8 cellular contexts compared by ENCODE assay signal in genomic region chr1:42335050-42335808, GRCh38. TPM values are rescaled to one million over a fixed set of nuclear protein-coding genes. Genes with fewer than 3 reads are reported as not detected.
A peak's percentile ranks its signal among the peaks of the same experiment; 100 is the strongest.
DNase-seq lines count a peak whose midpoint lies in the region; ATAC-seq and TF ChIP-seq lines count a peak whose summit lies in the region.

Gene FOXJ3 (minus strand): TSS chr1:42335235. CDS start chr1:42311093, 24,142 bp downstream.

- H3K4me3 ChIP-seq in ascending aorta (peak within 1 kb of the TSS; percentile 95 to 99), rectal smooth muscle tissue (ENCODE audit: low read length) (peak within 1 kb of the TSS; percentile 99), vagina (peak within 1 kb of the TSS; percentile 77 to 79)

- no peaks in the 10 kb centered on the region for H3K36me3 Mint-ChIP-seq in T-helper 2 cell treated with Interferon-gamma antibody and Interleukin-4, amounts not matched to agents 5 μg/mL and 100 μg/mL, for 36 hours (ENCODE audit: low read depth)

- intact Hi-C loops in ascending aorta (cut with DNase I) (loop anchor here (1.0 to 10.0 kb wide), 7 partner anchors 121 to 1660 kb away; partner anchors contain the start of genes CCDC24, PPCS, PPIH and ZMYND12), vagina (cut with DNase I) (loop anchor here (2.0 kb wide), 1 partner anchor 20 kb away; no protein-coding TSS in a partner anchor)

- peaks cover 32% of the 10 kb centered on the region for H3K4me1 Mint-ChIP-seq in T-helper 2 cell treated with Interferon-gamma antibody and Interleukin-4, amounts not matched to agents 5 μg/mL and 100 μg/mL, for 36 hours (ENCODE audit: low read depth)

- peak in 1 of 2 donors; percentile 35 for TF ChIP-seq POLR2A in vagina (IDR thresholded peaks at IDR 0.05)

- no peaks in the 10 kb centered on the region for H3K9me3 ChIP-seq in ascending aorta
- no peaks in the 10 kb centered on the region for H3K9me3 ChIP-seq in vagina

- H3K27me3 Mint-ChIP-seq in T-helper 2 cell treated with Interferon-gamma antibody and Interleukin-4, amounts not matched to agents 5 μg/mL and 100 μg/mL, for 36 hours (ENCODE audit: low read depth) = no peaks in the 10 kb centered on the region

- H3K27me3 ChIP-seq in ascending aorta (no peaks in the 10 kb centered on the region), rectal smooth muscle tissue (ENCODE audit: control insufficient read depth, insufficient read depth, low read length) (no peaks in the 10 kb centered on the region), vagina (no peaks in the 10 kb centered on the region)

- ATAC-seq in GM18498 (IDR thresholded peaks at IDR 0.05; ENCODE audit: unreplicated experiment) = peak; percentile 77
- ATAC-seq in HG02885 (IDR thresholded peaks at IDR 0.05; ENCODE audit: poor library complexity, unreplicated experiment) = peak; percentile 83

- DNase-seq in NCI-H187 (lab: John Stamatoyannopoulos, UW) = peak; percentile 77 to 93
- peak; percentile 90 for DNase-seq in T-helper 2 cell treated with Interferon-gamma antibody and Interleukin-4, amounts not matched to agents 5 μg/mL and 100 μg/mL, for 36 hours (ENCODE audit: low spot score)
- peak; percentile 43 to 93 for DNase-seq in ascending aorta (ENCODE audit: low spot score in 2 of 2)
- DNase-seq in hepatic stellate cell (ENCODE audit: low spot score) = peak; percentile 94
- peak in 1 of 2 donors; percentile 91 for DNase-seq in vagina (ENCODE audit: extremely low spot score in 2 of 2)

- H3K9me3 Mint-ChIP-seq in T-helper 2 cell treated with Interferon-gamma antibody and Interleukin-4, amounts not matched to agents 5 μg/mL and 100 μg/mL, for 36 hours = no peaks in the 10 kb centered on the region

- H3K27ac ChIP-seq in ascending aorta = peak within 1 kb of the TSS; percentile 88 to 91
- H3K27ac ChIP-seq in rectal smooth muscle tissue (ENCODE audit: low read depth, low read length) = peak within 1 kb of the TSS; percentile 89
- peak within 1 kb of the TSS; percentile 87 for H3K27ac ChIP-seq in vagina

- H3K9ac ChIP-seq in rectal smooth muscle tissue (ENCODE audit: low read length) = peak within 1 kb of the TSS; percentile 98

- TF ChIP-seq CTCF in ascending aorta (IDR thresholded peaks at IDR 0.05) (no peak), vagina (IDR thresholded peaks at IDR 0.05) (peak in 2 of 3 experiments; percentile 3 to 33)

- H3K4me1 ChIP-seq in ascending aorta = peaks cover 0 to 11% of the 10 kb centered on the region in 2 donors
- H3K4me1 ChIP-seq in rectal smooth muscle tissue (ENCODE audit: control insufficient read depth, insufficient read depth, low read length) = peaks cover 9% of the 10 kb centered on the region
- peaks cover 37% of the 10 kb centered on the region for H3K4me1 ChIP-seq in vagina

- peak within 1 kb of the TSS; percentile 85 for H3K27ac Mint-ChIP-seq in T-helper 2 cell treated with Interferon-gamma antibody and Interleukin-4, amounts not matched to agents 5 μg/mL and 100 μg/mL, for 36 hours

- H3K4me3 Mint-ChIP-seq in T-helper 2 cell treated with Interferon-gamma antibody and Interleukin-4, amounts not matched to agents 5 μg/mL and 100 μg/mL, for 36 hours = peak within 1 kb of the TSS; percentile 83

- no peaks in the 10 kb centered on the region for H3K36me3 ChIP-seq in ascending aorta
- H3K36me3 ChIP-seq in rectal smooth muscle tissue (ENCODE audit: control insufficient read depth, insufficient read depth, low read length) = no peaks in the 10 kb centered on the region
- no peaks in the 10 kb centered on the region for H3K36me3 ChIP-seq in vagina

RNA-seq across cellular contexts. Expression of gene FOXJ3, which starts in this region (rescaled TPM):
- total RNA-seq in ascending aorta (62.8 TPM), vagina (59.9 TPM)

Comparison
In these comparisons a context has a peak if more than half of its experiments do, and no peak if none do; other contexts are left out.
1. CTCF ChIP-seq: peak in vagina (2 of 3); none in ascending aorta (0 of 3).
2. Peak in every context shown above with its lines, with median percentiles within 50 percentile points of each other: H3K27ac ChIP-seq and H3K4me3 ChIP-seq.